ENCODE assay signal across 1 cellular context in genomic region chr6:30345852-30346251, GRCh38.
TF ChIP-seq lines count a peak whose summit lies in the region.

No MANE protein-coding gene starts in this region.

TF ChIP-seq in H1, 55 proteins besides CTCF, POLR2A, EP300 and RAD21:
- TF ChIP-seq SP4 (IDR thresholded peaks at IDR 0.05; ENCODE audit: low read length) (no peak), KDM5A (IDR thresholded peaks at IDR 0.05; ENCODE audit: low read length) (no peak), ZNF274 (IDR thresholded peaks at IDR 0.05; ENCODE audit: borderline replicate concordance, extremely low read depth, low read length) (no peak)
TF ChIP-seq in H1: peak in this region for 0.
